In genomic region chr2:19150726-19151125, GRCh38 we compare ENCODE assay signal across 3 cellular contexts.
A peak's percentile ranks its signal among the peaks of the same experiment; 100 is the strongest.
TF ChIP-seq lines count a peak whose summit lies in the region.

No MANE protein-coding gene starts in this region.

TF ChIP-seq in A549, 52 proteins besides CTCF, POLR2A, EP300 and RAD21 (continued from another document):
- TF ChIP-seq ZFP36 (IDR thresholded peaks at IDR 0.05; ENCODE audit: borderline replicate concordance, partially characterized antibody) = peak; percentile 92

TF ChIP-seq in HEK293, 187 proteins besides CTCF, POLR2A, EP300 and RAD21:
- TF ChIP-seq ZNF585B (tag by site-specific recombination; IDR thresholded peaks at IDR 0.05) = peak; percentile 94
- peak; percentile 74 for TF ChIP-seq SETDB1 (IDR thresholded peaks at IDR 0.05; ENCODE audit: insufficient read length, low read length)
- TF ChIP-seq ZNF768 (tag by site-specific recombination; IDR thresholded peaks at IDR 0.05) = no peak
- TF ChIP-seq TRIM28 (IDR thresholded peaks at IDR 0.05; ENCODE audit: borderline replicate concordance, low read length) = peak; percentile 72; the same call in 1 of the 2 replicates

TF ChIP-seq in K562, 482 proteins besides CTCF, POLR2A, EP300 and RAD21:
- TF ChIP-seq, protein P1, sequence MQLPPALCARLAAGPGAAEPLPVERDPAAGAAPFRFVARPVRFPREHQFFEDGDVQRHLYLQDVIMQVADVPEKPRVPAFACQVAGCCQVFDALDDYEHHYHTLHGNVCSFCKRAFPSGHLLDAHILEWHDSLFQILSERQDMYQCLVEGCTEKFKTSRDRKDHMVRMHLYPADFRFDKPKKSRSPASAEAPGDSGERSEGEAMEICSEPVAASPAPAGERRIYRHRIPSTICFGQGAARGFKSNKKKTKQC (CRISPR knock-in tag; IDR thresholded peaks at IDR 0.05) = no peak
- TF ChIP-seq, protein P2, sequence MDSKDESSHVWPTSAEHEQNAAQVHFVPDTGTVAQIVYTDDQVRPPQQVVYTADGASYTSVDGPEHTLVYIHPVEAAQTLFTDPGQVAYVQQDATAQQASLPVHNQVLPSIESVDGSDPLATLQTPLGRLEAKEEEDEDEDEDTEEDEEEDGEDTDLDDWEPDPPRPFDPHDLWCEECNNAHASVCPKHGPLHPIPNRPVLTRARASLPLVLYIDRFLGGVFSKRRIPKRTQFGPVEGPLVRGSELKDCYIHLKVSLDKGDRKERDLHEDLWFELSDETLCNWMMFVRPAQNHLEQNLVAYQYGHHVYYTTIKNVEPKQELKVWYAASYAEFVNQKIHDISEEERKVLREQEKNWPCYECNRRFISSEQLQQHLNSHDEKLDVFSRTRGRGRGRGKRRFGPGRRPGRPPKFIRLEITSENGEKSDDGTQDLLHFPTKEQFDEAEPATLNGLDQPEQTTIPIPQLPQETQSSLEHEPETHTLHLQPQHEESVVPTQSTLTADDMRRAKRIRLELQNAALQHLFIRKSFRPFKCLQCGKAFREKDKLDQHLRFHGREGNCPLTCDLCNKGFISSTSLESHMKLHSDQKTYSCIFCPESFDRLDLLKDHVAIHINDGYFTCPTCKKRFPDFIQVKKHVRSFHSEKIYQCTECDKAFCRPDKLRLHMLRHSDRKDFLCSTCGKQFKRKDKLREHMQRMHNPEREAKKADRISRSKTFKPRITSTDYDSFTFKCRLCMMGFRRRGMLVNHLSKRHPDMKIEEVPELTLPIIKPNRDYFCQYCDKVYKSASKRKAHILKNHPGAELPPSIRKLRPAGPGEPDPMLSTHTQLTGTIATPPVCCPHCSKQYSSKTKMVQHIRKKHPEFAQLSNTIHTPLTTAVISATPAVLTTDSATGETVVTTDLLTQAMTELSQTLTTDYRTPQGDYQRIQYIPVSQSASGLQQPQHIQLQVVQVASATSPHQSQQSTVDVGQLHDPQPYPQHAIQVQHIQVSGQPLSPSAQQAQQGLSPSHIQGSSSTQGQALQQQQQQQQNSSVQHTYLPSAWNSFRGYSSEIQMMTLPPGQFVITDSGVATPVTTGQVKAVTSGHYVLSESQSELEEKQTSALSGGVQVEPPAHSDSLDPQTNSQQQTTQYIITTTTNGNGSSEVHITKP (IDR thresholded peaks at IDR 0.05; ENCODE audit: partially characterized antibody) = no peak
- TF ChIP-seq ZFP36 (IDR thresholded peaks at IDR 0.05; ENCODE audit: low read depth, low read length, partially characterized antibody) (peak; percentile 65), ZNF232 (CRISPR knock-in tag; IDR thresholded peaks at IDR 0.05) (no peak), TOE1 (IDR thresholded peaks at IDR 0.05; ENCODE audit: borderline replicate concordance) (no peak), TOE1 (CRISPR knock-in tag; IDR thresholded peaks at IDR 0.05; ENCODE audit: borderline replicate concordance, low read depth) (no peak), FOXA1 (IDR thresholded peaks at IDR 0.05; ENCODE audit: borderline replicate concordance) (no peak)
